1 cellular context compared by ENCODE assay signal in the genomic region with DNA sequence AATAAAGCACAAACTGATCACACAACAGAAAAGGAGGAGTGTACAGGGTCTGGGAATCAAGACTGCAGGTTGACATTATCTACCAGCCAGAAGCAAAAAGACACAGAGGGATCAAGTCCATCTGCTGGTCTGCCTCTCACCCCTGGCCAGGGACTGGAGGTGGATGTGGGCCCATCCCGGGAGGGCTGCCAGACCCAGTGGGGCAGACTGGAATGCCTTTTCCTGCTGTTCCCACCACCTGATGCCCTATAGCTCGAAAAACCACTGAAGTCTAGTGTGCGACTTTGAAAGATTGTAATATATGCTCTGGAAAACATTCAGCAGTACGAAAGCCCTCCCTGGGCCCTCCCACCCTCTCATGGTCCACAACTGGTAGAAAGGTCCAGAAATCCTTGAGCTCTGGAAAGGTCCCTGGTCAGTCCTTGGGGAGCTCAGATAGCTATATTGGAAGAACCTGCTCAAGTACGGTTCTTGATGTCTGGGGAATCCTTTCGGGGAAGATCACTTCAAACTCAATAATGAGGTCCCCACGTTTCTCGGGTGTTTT.
TF ChIP-seq lines count a peak whose summit lies in the region.

No MANE protein-coding gene starts in this region.

TF ChIP-seq in neural cell, 6 proteins besides CTCF, POLR2A, EP300 and RAD21:
- TF ChIP-seq TAF1 (IDR thresholded peaks at IDR 0.05; ENCODE audit: low read depth) (no peak), POLR2AphosphoS5 (IDR thresholded peaks at IDR 0.05) (no peak), SMC3 (conservative IDR thresholded peaks at IDR 0.05; ENCODE audit: poor library complexity) (no peak), MXI1 (conservative IDR thresholded peaks at IDR 0.05; ENCODE audit: poor library complexity, severe bottlenecking) (no peak), EZH2 (IDR thresholded peaks at IDR 0.05; ENCODE audit: borderline replicate concordance, insufficient read depth, low read length, poor library complexity, severe bottlenecking) (no peak)
- TF ChIP-seq, protein P1, sequence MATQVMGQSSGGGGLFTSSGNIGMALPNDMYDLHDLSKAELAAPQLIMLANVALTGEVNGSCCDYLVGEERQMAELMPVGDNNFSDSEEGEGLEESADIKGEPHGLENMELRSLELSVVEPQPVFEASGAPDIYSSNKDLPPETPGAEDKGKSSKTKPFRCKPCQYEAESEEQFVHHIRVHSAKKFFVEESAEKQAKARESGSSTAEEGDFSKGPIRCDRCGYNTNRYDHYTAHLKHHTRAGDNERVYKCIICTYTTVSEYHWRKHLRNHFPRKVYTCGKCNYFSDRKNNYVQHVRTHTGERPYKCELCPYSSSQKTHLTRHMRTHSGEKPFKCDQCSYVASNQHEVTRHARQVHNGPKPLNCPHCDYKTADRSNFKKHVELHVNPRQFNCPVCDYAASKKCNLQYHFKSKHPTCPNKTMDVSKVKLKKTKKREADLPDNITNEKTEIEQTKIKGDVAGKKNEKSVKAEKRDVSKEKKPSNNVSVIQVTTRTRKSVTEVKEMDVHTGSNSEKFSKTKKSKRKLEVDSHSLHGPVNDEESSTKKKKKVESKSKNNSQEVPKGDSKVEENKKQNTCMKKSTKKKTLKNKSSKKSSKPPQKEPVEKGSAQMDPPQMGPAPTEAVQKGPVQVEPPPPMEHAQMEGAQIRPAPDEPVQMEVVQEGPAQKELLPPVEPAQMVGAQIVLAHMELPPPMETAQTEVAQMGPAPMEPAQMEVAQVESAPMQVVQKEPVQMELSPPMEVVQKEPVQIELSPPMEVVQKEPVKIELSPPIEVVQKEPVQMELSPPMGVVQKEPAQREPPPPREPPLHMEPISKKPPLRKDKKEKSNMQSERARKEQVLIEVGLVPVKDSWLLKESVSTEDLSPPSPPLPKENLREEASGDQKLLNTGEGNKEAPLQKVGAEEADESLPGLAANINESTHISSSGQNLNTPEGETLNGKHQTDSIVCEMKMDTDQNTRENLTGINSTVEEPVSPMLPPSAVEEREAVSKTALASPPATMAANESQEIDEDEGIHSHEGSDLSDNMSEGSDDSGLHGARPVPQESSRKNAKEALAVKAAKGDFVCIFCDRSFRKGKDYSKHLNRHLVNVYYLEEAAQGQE (IDR thresholded peaks at IDR 0.05; ENCODE audit: borderline replicate concordance) = no peak
